ENCODE assay signal across 21 cellular contexts in genomic region chr6:135854799-135855198, GRCh38. TPM values are rescaled to one million over a fixed set of nuclear protein-coding genes. Genes with fewer than 3 reads are reported as not detected.
DNase-seq lines count a peak whose midpoint lies in the region; ATAC-seq and TF ChIP-seq lines count a peak whose summit lies in the region.
"Had no signal": no experiment of that assay in that cellular context is flagged by ENCODE, and none has a peak within 500 bp of the region (broad histone marks: within the 10 kb centered on the region; RNA-seq: fewer than 3 reads in every experiment).

No MANE protein-coding gene starts in this region.

- H3K36me3 ChIP-seq in naive thymus-derived CD4-positive, alpha-beta T cell (ENCODE audit: control insufficient read depth in 2 of 3, insufficient read depth in 3 of 3, low read length in 3 of 3), result no peaks in the 10 kb centered on the region
- H3K36me3 ChIP-seq: tibial nerve, WERI-Rb-1 had no signal

- no peaks in the 10 kb centered on the region for H3K9me3 ChIP-seq in naive thymus-derived CD4-positive, alpha-beta T cell (ENCODE audit: control insufficient read depth in 2 of 3, low read length in 3 of 3)
- H3K9me3 ChIP-seq: tibial nerve had no signal

- H3K36me3 Mint-ChIP-seq in T-helper 2 cell treated with Interferon-gamma antibody and Interleukin-4, amounts not matched to agents 5 μg/mL and 100 μg/mL, for 36 hours (ENCODE audit: low read depth), result peaks cover 40% of the 10 kb centered on the region
- peaks cover 0 to 32% (median 0%) of the 10 kb centered on the region in 5 donors for H3K36me3 Mint-ChIP-seq in naive thymus-derived CD4-positive, alpha-beta T cell

- CTCF ChIA-PET in AG04449 (lab: Yijun Ruan, JAX), result interaction anchor here (0.7 to 3.5 kb wide), 2 partner anchors 319 to 371 kb away, joined by 3 to 13 read pairs; no protein-coding TSS in a partner anchor
- CTCF ChIA-PET in naive thymus-derived CD4-positive, alpha-beta T cell (lab: Charles Lee), result interaction anchor here (1.9 kb wide), 1 partner anchor 55 kb away, joined by 7 read pairs; no protein-coding TSS in a partner anchor

- H3K4me1 ChIP-seq in naive thymus-derived CD4-positive, alpha-beta T cell (ENCODE audit: control insufficient read depth in 2 of 2, insufficient read depth in 2 of 2, low read length in 2 of 2), result peaks cover 0 to 23% of the 10 kb centered on the region in 2 donors

- peak; percentile 52 for ATAC-seq in GM18870 (IDR thresholded peaks at IDR 0.05; ENCODE audit: unreplicated experiment)
- no peak for ATAC-seq in naive thymus-derived CD4-positive, alpha-beta T cell
- ATAC-seq: left colon had no signal

- H3K4me3 Mint-ChIP-seq in T-helper 2 cell treated with Interferon-gamma antibody and Interleukin-4, amounts not matched to agents 5 μg/mL and 100 μg/mL, for 36 hours, result peak overlapping the region; percentile 77
- peak overlapping the region in 3 of 10 donors; percentile 13 to 82 (median 27) for H3K4me3 Mint-ChIP-seq in naive thymus-derived CD4-positive, alpha-beta T cell
- H3K4me3 Mint-ChIP-seq: neural crest cell had no signal

- no peak for TF ChIP-seq CTCF in AG04449 (IDR thresholded peaks at IDR 0.05; ENCODE audit: insufficient read depth, low read length, missing control alignments)
- no peak for TF ChIP-seq CTCF in GM13976 (IDR thresholded peaks at IDR 0.05; ENCODE audit: borderline replicate concordance, control extremely low read depth, extremely low read depth, insufficient read depth, missing control alignments)

- no peaks in the 10 kb centered on the region for H3K27me3 ChIP-seq in naive thymus-derived CD4-positive, alpha-beta T cell (ENCODE audit: control insufficient read depth in 2 of 2, insufficient read depth in 2 of 2, low read length in 2 of 2)
- H3K27me3 ChIP-seq: tibial nerve had no signal

- H3K4me1 Mint-ChIP-seq in T-helper 2 cell treated with Interferon-gamma antibody and Interleukin-4, amounts not matched to agents 5 μg/mL and 100 μg/mL, for 36 hours (ENCODE audit: low read depth), result peaks cover 41% of the 10 kb centered on the region
- H3K4me1 Mint-ChIP-seq in naive thymus-derived CD4-positive, alpha-beta T cell, result peaks cover 5 to 47% (median 36%) of the 10 kb centered on the region in 7 donors

- intact Hi-C loops in naive thymus-derived CD4-positive, alpha-beta T cell (cut with micrococcal nuclease), result loop anchor here in 1 of 2 donors (5.0 kb wide), 1 partner anchor 373 kb away; no protein-coding TSS in a partner anchor

- H3K9me3 Mint-ChIP-seq in T-helper 2 cell treated with Interferon-gamma antibody and Interleukin-4, amounts not matched to agents 5 μg/mL and 100 μg/mL, for 36 hours, result no peaks in the 10 kb centered on the region
- no peaks in the 10 kb centered on the region for H3K9me3 Mint-ChIP-seq in naive thymus-derived CD4-positive, alpha-beta T cell
- H3K9me3 Mint-ChIP-seq: neural crest cell had no signal

- DNase-seq in AG04449 (ENCODE audit: low read depth, low spot score) (no peak), GM13976 (ENCODE audit: low spot score) (no peak), SW480 (ENCODE audit: low spot score) (no peak), AML-193 (lab: John Stamatoyannopoulos, UW) (no peak), NCI-H1436 (lab: John Stamatoyannopoulos, UW) (no peak)
- peak; percentile 24 for DNase-seq in T-helper 2 cell treated with Interferon-gamma antibody and Interleukin-4, amounts not matched to agents 5 μg/mL and 100 μg/mL, for 36 hours (ENCODE audit: low spot score)
- DNase-seq in naive thymus-derived CD4-positive, alpha-beta T cell, result no peak
- DNase-seq: activated effector memory CD4-positive, alpha-beta T cell treated with Interleukin-2 at 50 U/mL for 16 hours; amniotic stem cell; central memory CD4-positive, alpha-beta T cell; DMS79; GOT3; Kasumi-1; left colon; midbrain; NCI-H1092 treated with DMSO at 0.1 percent for 48 hours; NCI-H524 treated with DMSO at 0.1 percent for 48 hours; WERI-Rb-1 had no signal

- peak overlapping the region; percentile 24; the same call in 1 of the 2 replicates for H3K4me3 ChIP-seq in AG04449 (ENCODE audit: low read depth, low read length)
- H3K4me3 ChIP-seq in naive thymus-derived CD4-positive, alpha-beta T cell (ENCODE audit: low read length), result no peak overlapping the region

- POLR2A ChIA-PET in AG04449 (lab: Yijun Ruan, JAX), result no interaction called here
- POLR2A ChIA-PET in naive thymus-derived CD4-positive, alpha-beta T cell (lab: Charles Lee), result interaction anchor here (0.6 to 1.0 kb wide), 2 partner anchors 8 to 11 kb away, joined by 3 read pairs; no protein-coding TSS in a partner anchor

- H3K27ac Mint-ChIP-seq in T-helper 2 cell treated with Interferon-gamma antibody and Interleukin-4, amounts not matched to agents 5 μg/mL and 100 μg/mL, for 36 hours, result peak overlapping the region; percentile 60
- H3K27ac Mint-ChIP-seq in naive thymus-derived CD4-positive, alpha-beta T cell, result peak overlapping the region in 6 of 9 donors; percentile 51 to 65 (median 59)

- in situ Hi-C loops in GM13976 (cut with MboI; ENCODE audit: low sequenced_read_pairs, unreplicated experiment), result no loop called here

- H3K27me3 Mint-ChIP-seq in T-helper 2 cell treated with Interferon-gamma antibody and Interleukin-4, amounts not matched to agents 5 μg/mL and 100 μg/mL, for 36 hours (ENCODE audit: low read depth), result no peaks in the 10 kb centered on the region
- no peaks in the 10 kb centered on the region for H3K27me3 Mint-ChIP-seq in naive thymus-derived CD4-positive, alpha-beta T cell

- no peak overlapping the region for H3K27ac ChIP-seq in naive thymus-derived CD4-positive, alpha-beta T cell (ENCODE audit: low read depth, low read length)
- H3K27ac ChIP-seq: WERI-Rb-1 had no signal

RNA-seq across cellular contexts. Expression of gene PDE7B, which starts 3.3 kb away (rescaled TPM):
- 10 to 100 TPM in 1 of 5 experiments, 1 to 10 TPM in 2, under 1 TPM in 2; 0.37 to 18.7 (median 1.7) TPM for total RNA-seq in naive thymus-derived CD4-positive, alpha-beta T cell
- polyA plus RNA-seq in naive thymus-derived CD4-positive, alpha-beta T cell, result under 1 TPM; 0.75 to 0.83 TPM
